ENCODE assay signal across 1 cellular context in the genomic region with DNA sequence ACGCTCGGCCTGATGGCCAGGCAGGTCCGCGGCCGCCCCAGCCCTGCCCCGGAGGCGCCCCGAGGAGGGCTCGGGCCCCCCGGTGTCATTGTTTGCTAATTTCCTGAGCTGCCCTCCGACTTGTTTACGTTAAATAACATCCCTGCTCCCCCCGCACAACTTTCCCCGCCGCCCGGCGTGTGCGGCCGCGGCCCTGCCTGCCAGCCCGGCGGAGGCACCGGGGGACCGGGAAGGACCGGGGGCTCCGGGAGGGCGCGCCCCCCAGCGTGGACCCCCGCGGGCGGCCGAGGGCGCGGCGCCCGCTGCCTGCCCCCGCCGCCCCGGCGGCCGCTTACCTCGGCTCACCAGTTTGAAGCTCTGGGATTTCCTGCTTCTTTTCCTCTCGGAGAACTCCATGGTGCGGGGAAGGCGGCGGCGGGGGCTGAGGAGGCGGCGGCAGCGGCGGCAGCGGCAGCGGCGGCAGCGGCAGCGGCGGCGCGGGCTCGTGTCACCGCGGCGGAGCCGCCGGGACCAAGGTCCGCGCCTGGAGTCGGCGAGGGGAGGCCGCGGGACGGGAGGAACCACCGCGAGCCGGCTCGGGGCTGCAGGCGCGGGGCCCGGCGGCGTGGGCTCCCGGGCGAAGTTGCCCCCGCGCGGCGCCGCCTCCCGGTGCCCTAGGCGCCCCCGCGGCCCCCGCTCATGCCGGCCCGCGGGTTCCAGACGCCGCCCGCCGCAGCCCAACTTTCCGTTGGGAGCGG.
TF ChIP-seq lines count a peak whose summit lies in the region.

No MANE protein-coding gene starts in this region.

TF ChIP-seq in HepG2, 621 proteins besides CTCF, POLR2A, EP300 and RAD21 (continues in another document):
- TF ChIP-seq TOE1 (CRISPR knock-in tag; IDR thresholded peaks at IDR 0.05) = no peak
- TF ChIP-seq ZFY (CRISPR knock-in tag; IDR thresholded peaks at IDR 0.05) = peak; percentile 23
- TF ChIP-seq, protein P1, sequence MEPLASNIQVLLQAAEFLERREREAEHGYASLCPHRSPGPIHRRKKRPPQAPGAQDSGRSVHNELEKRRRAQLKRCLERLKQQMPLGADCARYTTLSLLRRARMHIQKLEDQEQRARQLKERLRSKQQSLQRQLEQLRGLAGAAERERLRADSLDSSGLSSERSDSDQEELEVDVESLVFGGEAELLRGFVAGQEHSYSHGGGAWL (CRISPR knock-in tag; IDR thresholded peaks at IDR 0.05) = 0 out of 2 replicates have a peak, but pooled peaks have one; percentile 33
- TF ChIP-seq POLR2G (IDR thresholded peaks at IDR 0.05; ENCODE audit: low read depth, low read length) = peak; percentile 32; the same call in 1 of the 2 replicates
- TF ChIP-seq, protein P2, sequence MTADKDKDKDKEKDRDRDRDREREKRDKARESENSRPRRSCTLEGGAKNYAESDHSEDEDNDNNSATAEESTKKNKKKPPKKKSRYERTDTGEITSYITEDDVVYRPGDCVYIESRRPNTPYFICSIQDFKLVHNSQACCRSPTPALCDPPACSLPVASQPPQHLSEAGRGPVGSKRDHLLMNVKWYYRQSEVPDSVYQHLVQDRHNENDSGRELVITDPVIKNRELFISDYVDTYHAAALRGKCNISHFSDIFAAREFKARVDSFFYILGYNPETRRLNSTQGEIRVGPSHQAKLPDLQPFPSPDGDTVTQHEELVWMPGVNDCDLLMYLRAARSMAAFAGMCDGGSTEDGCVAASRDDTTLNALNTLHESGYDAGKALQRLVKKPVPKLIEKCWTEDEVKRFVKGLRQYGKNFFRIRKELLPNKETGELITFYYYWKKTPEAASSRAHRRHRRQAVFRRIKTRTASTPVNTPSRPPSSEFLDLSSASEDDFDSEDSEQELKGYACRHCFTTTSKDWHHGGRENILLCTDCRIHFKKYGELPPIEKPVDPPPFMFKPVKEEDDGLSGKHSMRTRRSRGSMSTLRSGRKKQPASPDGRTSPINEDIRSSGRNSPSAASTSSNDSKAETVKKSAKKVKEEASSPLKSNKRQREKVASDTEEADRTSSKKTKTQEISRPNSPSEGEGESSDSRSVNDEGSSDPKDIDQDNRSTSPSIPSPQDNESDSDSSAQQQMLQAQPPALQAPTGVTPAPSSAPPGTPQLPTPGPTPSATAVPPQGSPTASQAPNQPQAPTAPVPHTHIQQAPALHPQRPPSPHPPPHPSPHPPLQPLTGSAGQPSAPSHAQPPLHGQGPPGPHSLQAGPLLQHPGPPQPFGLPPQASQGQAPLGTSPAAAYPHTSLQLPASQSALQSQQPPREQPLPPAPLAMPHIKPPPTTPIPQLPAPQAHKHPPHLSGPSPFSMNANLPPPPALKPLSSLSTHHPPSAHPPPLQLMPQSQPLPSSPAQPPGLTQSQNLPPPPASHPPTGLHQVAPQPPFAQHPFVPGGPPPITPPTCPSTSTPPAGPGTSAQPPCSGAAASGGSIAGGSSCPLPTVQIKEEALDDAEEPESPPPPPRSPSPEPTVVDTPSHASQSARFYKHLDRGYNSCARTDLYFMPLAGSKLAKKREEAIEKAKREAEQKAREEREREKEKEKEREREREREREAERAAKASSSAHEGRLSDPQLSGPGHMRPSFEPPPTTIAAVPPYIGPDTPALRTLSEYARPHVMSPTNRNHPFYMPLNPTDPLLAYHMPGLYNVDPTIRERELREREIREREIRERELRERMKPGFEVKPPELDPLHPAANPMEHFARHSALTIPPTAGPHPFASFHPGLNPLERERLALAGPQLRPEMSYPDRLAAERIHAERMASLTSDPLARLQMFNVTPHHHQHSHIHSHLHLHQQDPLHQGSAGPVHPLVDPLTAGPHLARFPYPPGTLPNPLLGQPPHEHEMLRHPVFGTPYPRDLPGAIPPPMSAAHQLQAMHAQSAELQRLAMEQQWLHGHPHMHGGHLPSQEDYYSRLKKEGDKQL (CRISPR knock-in tag; IDR thresholded peaks at IDR 0.05; ENCODE audit: low read depth) = no peak
- peak; percentile 5; the same call in 1 of the 2 replicates for TF ChIP-seq ZNF777 (CRISPR knock-in tag; IDR thresholded peaks at IDR 0.05)
- no peak for TF ChIP-seq KAT2B (IDR thresholded peaks at IDR 0.05; ENCODE audit: borderline replicate concordance, low read depth, low read length)
- no peak for TF ChIP-seq SOX13 (IDR thresholded peaks at IDR 0.05)
- TF ChIP-seq SOX13 (CRISPR knock-in tag; conservative IDR thresholded peaks at IDR 0.05 in 1 of 2, IDR thresholded peaks at IDR 0.05 in 1 of 2) = peak in 1 of 2 experiments; percentile 26; a peak in 1 of 4 replicates
- 0 out of 2 replicates have a peak, but pooled peaks have one; percentile 27 for TF ChIP-seq KMT2A (CRISPR knock-in tag; IDR thresholded peaks at IDR 0.05)
- TF ChIP-seq IRF2 (CRISPR knock-in tag; IDR thresholded peaks at IDR 0.05) = no peak
- TF ChIP-seq, protein P3, sequence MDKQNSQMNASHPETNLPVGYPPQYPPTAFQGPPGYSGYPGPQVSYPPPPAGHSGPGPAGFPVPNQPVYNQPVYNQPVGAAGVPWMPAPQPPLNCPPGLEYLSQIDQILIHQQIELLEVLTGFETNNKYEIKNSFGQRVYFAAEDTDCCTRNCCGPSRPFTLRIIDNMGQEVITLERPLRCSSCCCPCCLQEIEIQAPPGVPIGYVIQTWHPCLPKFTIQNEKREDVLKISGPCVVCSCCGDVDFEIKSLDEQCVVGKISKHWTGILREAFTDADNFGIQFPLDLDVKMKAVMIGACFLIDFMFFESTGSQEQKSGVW (CRISPR knock-in tag; IDR thresholded peaks at IDR 0.05; ENCODE audit: borderline replicate concordance) = no peak
- TF ChIP-seq, protein P4, sequence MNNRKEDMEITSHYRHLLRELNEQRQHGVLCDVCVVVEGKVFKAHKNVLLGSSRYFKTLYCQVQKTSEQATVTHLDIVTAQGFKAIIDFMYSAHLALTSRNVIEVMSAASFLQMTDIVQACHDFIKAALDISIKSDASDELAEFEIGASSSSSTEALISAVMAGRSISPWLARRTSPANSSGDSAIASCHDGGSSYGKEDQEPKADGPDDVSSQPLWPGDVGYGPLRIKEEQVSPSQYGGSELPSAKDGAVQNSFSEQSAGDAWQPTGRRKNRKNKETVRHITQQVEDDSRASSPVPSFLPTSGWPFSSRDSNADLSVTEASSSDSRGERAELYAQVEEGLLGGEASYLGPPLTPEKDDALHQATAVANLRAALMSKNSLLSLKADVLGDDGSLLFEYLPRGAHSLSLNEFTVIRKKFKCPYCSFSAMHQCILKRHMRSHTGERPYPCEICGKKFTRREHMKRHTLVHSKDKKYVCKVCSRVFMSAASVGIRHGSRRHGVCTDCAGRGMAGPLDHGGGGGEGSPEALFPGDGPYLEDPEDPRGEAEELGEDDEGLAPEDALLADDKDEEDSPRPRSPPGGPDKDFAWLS (CRISPR knock-in tag; IDR thresholded peaks at IDR 0.05; ENCODE audit: borderline replicate concordance) = no peak
- TF ChIP-seq RELA (CRISPR knock-in tag; IDR thresholded peaks at IDR 0.05) = no peak
- TF ChIP-seq, protein P5, sequence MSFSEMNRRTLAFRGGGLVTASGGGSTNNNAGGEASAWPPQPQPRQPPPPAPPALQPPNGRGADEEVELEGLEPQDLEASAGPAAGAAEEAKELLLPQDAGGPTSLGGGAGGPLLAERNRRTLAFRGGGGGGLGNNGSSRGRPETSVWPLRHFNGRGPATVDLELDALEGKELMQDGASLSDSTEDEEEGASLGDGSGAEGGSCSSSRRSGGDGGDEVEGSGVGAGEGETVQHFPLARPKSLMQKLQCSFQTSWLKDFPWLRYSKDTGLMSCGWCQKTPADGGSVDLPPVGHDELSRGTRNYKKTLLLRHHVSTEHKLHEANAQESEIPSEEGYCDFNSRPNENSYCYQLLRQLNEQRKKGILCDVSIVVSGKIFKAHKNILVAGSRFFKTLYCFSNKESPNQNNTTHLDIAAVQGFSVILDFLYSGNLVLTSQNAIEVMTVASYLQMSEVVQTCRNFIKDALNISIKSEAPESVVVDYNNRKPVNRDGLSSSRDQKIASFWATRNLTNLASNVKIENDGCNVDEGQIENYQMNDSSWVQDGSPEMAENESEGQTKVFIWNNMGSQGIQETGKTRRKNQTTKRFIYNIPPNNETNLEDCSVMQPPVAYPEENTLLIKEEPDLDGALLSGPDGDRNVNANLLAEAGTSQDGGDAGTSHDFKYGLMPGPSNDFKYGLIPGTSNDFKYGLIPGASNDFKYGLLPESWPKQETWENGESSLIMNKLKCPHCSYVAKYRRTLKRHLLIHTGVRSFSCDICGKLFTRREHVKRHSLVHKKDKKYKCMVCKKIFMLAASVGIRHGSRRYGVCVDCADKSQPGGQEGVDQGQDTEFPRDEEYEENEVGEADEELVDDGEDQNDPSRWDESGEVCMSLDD (CRISPR knock-in tag; IDR thresholded peaks at IDR 0.05; ENCODE audit: borderline replicate concordance) = 0 out of 2 replicates have a peak, but pooled peaks have one; percentile 26
- peak; percentile 27 for TF ChIP-seq HNRNPLL (IDR thresholded peaks at IDR 0.05; ENCODE audit: low read depth, low read length, poor library complexity, severe bottlenecking)
- TF ChIP-seq, protein P6, sequence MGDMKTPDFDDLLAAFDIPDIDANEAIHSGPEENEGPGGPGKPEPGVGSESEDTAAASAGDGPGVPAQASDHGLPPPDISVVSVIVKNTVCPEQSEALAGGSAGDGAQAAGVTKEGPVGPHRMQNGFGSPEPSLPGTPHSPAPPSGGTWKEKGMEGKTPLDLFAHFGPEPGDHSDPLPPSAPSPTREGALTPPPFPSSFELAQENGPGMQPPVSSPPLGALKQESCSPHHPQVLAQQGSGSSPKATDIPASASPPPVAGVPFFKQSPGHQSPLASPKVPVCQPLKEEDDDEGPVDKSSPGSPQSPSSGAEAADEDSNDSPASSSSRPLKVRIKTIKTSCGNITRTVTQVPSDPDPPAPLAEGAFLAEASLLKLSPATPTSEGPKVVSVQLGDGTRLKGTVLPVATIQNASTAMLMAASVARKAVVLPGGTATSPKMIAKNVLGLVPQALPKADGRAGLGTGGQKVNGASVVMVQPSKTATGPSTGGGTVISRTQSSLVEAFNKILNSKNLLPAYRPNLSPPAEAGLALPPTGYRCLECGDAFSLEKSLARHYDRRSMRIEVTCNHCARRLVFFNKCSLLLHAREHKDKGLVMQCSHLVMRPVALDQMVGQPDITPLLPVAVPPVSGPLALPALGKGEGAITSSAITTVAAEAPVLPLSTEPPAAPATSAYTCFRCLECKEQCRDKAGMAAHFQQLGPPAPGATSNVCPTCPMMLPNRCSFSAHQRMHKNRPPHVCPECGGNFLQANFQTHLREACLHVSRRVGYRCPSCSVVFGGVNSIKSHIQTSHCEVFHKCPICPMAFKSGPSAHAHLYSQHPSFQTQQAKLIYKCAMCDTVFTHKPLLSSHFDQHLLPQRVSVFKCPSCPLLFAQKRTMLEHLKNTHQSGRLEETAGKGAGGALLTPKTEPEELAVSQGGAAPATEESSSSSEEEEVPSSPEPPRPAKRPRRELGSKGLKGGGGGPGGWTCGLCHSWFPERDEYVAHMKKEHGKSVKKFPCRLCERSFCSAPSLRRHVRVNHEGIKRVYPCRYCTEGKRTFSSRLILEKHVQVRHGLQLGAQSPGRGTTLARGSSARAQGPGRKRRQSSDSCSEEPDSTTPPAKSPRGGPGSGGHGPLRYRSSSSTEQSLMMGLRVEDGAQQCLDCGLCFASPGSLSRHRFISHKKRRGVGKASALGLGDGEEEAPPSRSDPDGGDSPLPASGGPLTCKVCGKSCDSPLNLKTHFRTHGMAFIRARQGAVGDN (CRISPR knock-in tag; IDR thresholded peaks at IDR 0.05) = 0 out of 2 replicates have a peak, but pooled peaks have one; percentile 39
- TF ChIP-seq, protein P7, sequence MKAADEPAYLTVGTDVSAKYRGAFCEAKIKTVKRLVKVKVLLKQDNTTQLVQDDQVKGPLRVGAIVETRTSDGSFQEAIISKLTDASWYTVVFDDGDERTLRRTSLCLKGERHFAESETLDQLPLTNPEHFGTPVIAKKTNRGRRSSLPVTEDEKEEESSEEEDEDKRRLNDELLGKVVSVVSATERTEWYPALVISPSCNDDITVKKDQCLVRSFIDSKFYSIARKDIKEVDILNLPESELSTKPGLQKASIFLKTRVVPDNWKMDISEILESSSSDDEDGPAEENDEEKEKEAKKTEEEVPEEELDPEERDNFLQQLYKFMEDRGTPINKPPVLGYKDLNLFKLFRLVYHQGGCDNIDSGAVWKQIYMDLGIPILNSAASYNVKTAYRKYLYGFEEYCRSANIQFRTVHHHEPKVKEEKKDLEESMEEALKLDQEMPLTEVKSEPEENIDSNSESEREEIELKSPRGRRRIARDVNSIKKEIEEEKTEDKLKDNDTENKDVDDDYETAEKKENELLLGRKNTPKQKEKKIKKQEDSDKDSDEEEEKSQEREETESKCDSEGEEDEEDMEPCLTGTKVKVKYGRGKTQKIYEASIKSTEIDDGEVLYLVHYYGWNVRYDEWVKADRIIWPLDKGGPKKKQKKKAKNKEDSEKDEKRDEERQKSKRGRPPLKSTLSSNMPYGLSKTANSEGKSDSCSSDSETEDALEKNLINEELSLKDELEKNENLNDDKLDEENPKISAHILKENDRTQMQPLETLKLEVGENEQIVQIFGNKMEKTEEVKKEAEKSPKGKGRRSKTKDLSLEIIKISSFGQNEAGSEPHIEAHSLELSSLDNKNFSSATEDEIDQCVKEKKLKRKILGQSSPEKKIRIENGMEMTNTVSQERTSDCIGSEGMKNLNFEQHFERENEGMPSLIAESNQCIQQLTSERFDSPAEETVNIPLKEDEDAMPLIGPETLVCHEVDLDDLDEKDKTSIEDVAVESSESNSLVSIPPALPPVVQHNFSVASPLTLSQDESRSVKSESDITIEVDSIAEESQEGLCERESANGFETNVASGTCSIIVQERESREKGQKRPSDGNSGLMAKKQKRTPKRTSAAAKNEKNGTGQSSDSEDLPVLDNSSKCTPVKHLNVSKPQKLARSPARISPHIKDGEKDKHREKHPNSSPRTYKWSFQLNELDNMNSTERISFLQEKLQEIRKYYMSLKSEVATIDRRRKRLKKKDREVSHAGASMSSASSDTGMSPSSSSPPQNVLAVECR (CRISPR knock-in tag; IDR thresholded peaks at IDR 0.05; ENCODE audit: borderline replicate concordance) = peak; percentile 44; the same call in 1 of the 2 replicates
- no peak for TF ChIP-seq PCBP1 (IDR thresholded peaks at IDR 0.05; ENCODE audit: borderline replicate concordance, low read depth, low read length)
- TF ChIP-seq FOXO1 (CRISPR knock-in tag; IDR thresholded peaks at IDR 0.05) = peak; percentile 48; the same call in 1 of the 2 replicates
- TF ChIP-seq, protein P8, sequence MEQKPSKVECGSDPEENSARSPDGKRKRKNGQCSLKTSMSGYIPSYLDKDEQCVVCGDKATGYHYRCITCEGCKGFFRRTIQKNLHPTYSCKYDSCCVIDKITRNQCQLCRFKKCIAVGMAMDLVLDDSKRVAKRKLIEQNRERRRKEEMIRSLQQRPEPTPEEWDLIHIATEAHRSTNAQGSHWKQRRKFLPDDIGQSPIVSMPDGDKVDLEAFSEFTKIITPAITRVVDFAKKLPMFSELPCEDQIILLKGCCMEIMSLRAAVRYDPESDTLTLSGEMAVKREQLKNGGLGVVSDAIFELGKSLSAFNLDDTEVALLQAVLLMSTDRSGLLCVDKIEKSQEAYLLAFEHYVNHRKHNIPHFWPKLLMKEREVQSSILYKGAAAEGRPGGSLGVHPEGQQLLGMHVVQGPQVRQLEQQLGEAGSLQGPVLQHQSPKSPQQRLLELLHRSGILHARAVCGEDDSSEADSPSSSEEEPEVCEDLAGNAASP (CRISPR knock-in tag; IDR thresholded peaks at IDR 0.05; ENCODE audit: borderline replicate concordance) = 0 out of 2 replicates have a peak, but pooled peaks have one; percentile 27
- TF ChIP-seq, protein P9, sequence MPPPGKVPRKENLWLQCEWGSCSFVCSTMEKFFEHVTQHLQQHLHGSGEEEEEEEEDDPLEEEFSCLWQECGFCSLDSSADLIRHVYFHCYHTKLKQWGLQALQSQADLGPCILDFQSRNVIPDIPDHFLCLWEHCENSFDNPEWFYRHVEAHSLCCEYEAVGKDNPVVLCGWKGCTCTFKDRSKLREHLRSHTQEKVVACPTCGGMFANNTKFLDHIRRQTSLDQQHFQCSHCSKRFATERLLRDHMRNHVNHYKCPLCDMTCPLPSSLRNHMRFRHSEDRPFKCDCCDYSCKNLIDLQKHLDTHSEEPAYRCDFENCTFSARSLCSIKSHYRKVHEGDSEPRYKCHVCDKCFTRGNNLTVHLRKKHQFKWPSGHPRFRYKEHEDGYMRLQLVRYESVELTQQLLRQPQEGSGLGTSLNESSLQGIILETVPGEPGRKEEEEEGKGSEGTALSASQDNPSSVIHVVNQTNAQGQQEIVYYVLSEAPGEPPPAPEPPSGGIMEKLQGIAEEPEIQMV (CRISPR knock-in tag; IDR thresholded peaks at IDR 0.05; ENCODE audit: low read depth) = no peak
- TF ChIP-seq NPAS2 (CRISPR knock-in tag; IDR thresholded peaks at IDR 0.05; ENCODE audit: borderline replicate concordance) = no peak
- no peak for TF ChIP-seq ZSCAN25 (CRISPR knock-in tag; IDR thresholded peaks at IDR 0.05)
